ENCODE assay signal across 14 cellular contexts in the genomic region with DNA sequence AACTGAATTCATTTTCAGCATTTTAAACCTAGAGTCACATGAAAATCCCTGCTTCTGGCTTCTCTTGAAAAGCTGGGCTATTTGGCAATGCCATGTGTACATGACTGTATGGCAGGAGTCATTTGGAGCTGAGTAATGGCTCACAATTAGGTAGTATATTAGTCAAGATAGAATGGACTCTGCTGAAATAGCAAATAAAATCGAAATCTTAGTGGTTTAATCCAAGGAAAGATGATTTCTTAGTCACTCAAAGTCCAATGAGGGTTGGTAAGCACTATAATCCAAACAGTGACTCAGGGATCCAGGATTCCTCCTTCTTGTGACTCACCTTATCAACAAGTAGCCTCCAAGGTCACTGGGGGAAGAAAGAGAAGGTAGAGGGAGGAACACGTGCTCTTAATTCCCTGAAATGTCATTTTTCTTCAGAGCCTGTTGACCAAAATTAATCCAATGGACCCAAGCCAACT. TPM values are rescaled to one million over a fixed set of nuclear protein-coding genes. Genes with fewer than 3 reads are reported as not detected.
DNase-seq lines count a peak whose midpoint lies in the region; ATAC-seq and TF ChIP-seq lines count a peak whose summit lies in the region.
"Had no signal": no experiment of that assay in that cellular context is flagged by ENCODE, and none has a peak within 500 bp of the region (broad histone marks: within the 10 kb centered on the region; RNA-seq: fewer than 3 reads in every experiment).

No MANE protein-coding gene starts in this region.

- ATAC-seq in IMR-90 (ENCODE audit: low read depth) (peak; percentile 87), mucosa of descending colon (peak; percentile 58), GM19397 (IDR thresholded peaks at IDR 0.05; ENCODE audit: unreplicated experiment) (no peak)
- no peak for ATAC-seq in activated naive CD8-positive, alpha-beta T cell treated with anti-CD3 and anti-CD28 coated beads, Interleukin-2, amount 50 U/mL, for 24 hours

- BruUV-seq in IMR-90 (replicated peaks; lab: Mats Ljungman, UMichigan) (no TSS peak), mammary epithelial cell (replicated peaks; lab: Mats Ljungman, UMichigan) (no TSS peak)

- H3K36me3 Mint-ChIP-seq in activated naive CD8-positive, alpha-beta T cell treated with anti-CD3 and anti-CD28 coated beads, Interleukin-2, amount 50 U/mL, for 24 hours (ENCODE audit: low read depth) = no peaks in the 10 kb centered on the region
- H3K36me3 Mint-ChIP-seq: CD14-positive monocyte had no signal

- H2BK20ac ChIP-seq in IMR-90 (ENCODE audit: low read depth, low read length) = peak overlapping the region; percentile 93; the same call in 1 of the 2 replicates

- H3K9me1 ChIP-seq in IMR-90 (ENCODE audit: insufficient read depth, low read length) = peaks cover 5% of the 10 kb centered on the region; the same call in 1 of the 2 replicates

- H3K4me2 ChIP-seq in IMR-90 (ENCODE audit: low read depth, low read length) (no peak overlapping the region), mammary epithelial cell (ENCODE audit: insufficient read depth, low read depth, low read length) (peak overlapping the region; percentile 49)
- H3K4me2 ChIP-seq: SK-N-SH had no signal

- H3K18ac ChIP-seq in IMR-90 (ENCODE audit: low read depth, low read length) = no peak overlapping the region; the same call in 1 of the 2 replicates

- no CpG with 5 or more reads among the region's 2 CpGs for WGBS in IMR-90 (ENCODE audit: extremely low coverage in 2 of 2, insufficient read length in 1 of 2), 2 experiments
- WGBS in mammary epithelial cell (ENCODE audit: low coverage, missing lambda C conversion rate) = 44% methylated on average over 2 of the region's 2 CpGs
- WGBS in prostate gland = 72% methylated on average over 2 of the region's 2 CpGs

- H3K4me3 Mint-ChIP-seq in activated naive CD8-positive, alpha-beta T cell treated with anti-CD3 and anti-CD28 coated beads, Interleukin-2, amount 50 U/mL, for 24 hours = no peak overlapping the region
- H3K4me3 Mint-ChIP-seq: central memory CD8-positive, alpha-beta T cell; neural crest cell had no signal

- TF ChIP-seq CTCF in IMR-90 (conservative IDR thresholded peaks at IDR 0.05; ENCODE audit: low read depth, low read length) (no peak), mammary epithelial cell (conservative IDR thresholded peaks at IDR 0.05 in 1 of 2, IDR thresholded peaks at IDR 0.05 in 1 of 2; ENCODE audit: extremely low read depth in 1 of 2, insufficient read depth in 1 of 2, low read depth in 1 of 2, low read length in 2 of 2) (no peak), mucosa of descending colon (IDR thresholded peaks at IDR 0.05) (no peak), prostate gland (IDR thresholded peaks at IDR 0.05) (no peak)

- H4K20me1 ChIP-seq in IMR-90 (ENCODE audit: insufficient read depth, low read length) (no peaks in the 10 kb centered on the region), mammary epithelial cell (ENCODE audit: insufficient read depth, low read length) (no peaks in the 10 kb centered on the region)

- dilution Hi-C loops in IMR-90 (cut with HindIII; ENCODE audit: low sequenced_read_pairs, unreplicated experiment) (no loop called here), mammary epithelial cell (cut with HindIII; ENCODE audit: low sequenced_read_pairs) (no loop called here)

- no peak overlapping the region for H3K56ac ChIP-seq in IMR-90 (ENCODE audit: extremely low read depth, insufficient read depth, low read length)

- H3K27ac ChIP-seq in IMR-90 (ENCODE audit: insufficient read depth, low read length) (no peak overlapping the region), mammary epithelial cell (ENCODE audit: insufficient read depth, low read depth, low read length) (peak overlapping the region; percentile 29), prostate gland (no peak overlapping the region)

- H4K8ac ChIP-seq in IMR-90 (ENCODE audit: low read depth in 2 of 2, low read length in 2 of 2) = peak overlapping the region in 1 of 2 experiments; percentile 55; a peak in 2 of 4 replicates

- H3K4me1 Mint-ChIP-seq in activated naive CD8-positive, alpha-beta T cell treated with anti-CD3 and anti-CD28 coated beads, Interleukin-2, amount 50 U/mL, for 24 hours = peaks cover 1% of the 10 kb centered on the region
- H3K4me1 Mint-ChIP-seq: central memory CD8-positive, alpha-beta T cell had no signal

- no peak overlapping the region; the same call in 1 of the 2 replicates for H2AK5ac ChIP-seq in IMR-90 (ENCODE audit: low read depth, low read length)

- H3K4me3 ChIP-seq in IMR-90 (ENCODE audit: insufficient read depth, low read depth, low read length) = no peak overlapping the region
- no peak overlapping the region for H3K4me3 ChIP-seq in mammary epithelial cell (replicated peaks in 1 of 3; ENCODE audit: insufficient read depth in 1 of 3, low read depth in 2 of 3, low read length in 3 of 3)
- H3K4me3 ChIP-seq in mucosa of descending colon = no peak overlapping the region
- H3K4me3 ChIP-seq in prostate gland = no peak overlapping the region

- H4K91ac ChIP-seq in IMR-90 (ENCODE audit: insufficient read depth, low read depth, low read length) = no peak overlapping the region

- peaks cover 31% of the 10 kb centered on the region for H3K27me3 Mint-ChIP-seq in activated naive CD8-positive, alpha-beta T cell treated with anti-CD3 and anti-CD28 coated beads, Interleukin-2, amount 50 U/mL, for 24 hours

- no peak for TF ChIP-seq RAD21 in IMR-90 (IDR thresholded peaks at IDR 0.05; ENCODE audit: low read length)

- POLR2A ChIA-PET in IMR-90 (lab: Charles Lee; ENCODE audit: unreplicated experiment) = no interaction called here

- DNase-seq in AG08396 (ENCODE audit: low spot score) (peak; percentile 55), IMR-90 (peak; percentile 97), mammary epithelial cell (peak; percentile 90), mucosa of descending colon (no peak), prostate gland (ENCODE audit: low spot score) (no peak)
- no peak for DNase-seq in stimulated activated naive CD4-positive, alpha-beta T cell (lab: John Stamatoyannopoulos, UW)
- DNase-seq in activated naive CD8-positive, alpha-beta T cell treated with anti-CD3 and anti-CD28 coated beads, Interleukin-2, amount 50 U/mL, for 24 hours = no peak
- DNase-seq: foreskin melanocyte, NCI-H82, SK-N-SH had no signal

- no peak overlapping the region for H3K23ac ChIP-seq in IMR-90 (ENCODE audit: low read depth, low read length)

- no peak overlapping the region for H3K9ac ChIP-seq in IMR-90 (ENCODE audit: low read depth, low read length)
- no peak overlapping the region for H3K9ac ChIP-seq in mammary epithelial cell (ENCODE audit: insufficient read depth, low read length)
- H3K9ac ChIP-seq: SK-N-SH had no signal

- no peaks in the 10 kb centered on the region for H3K79me2 ChIP-seq in mammary epithelial cell (ENCODE audit: insufficient read depth, low read length)

- 0 out of 2 replicates have a peak, but pooled peaks have one; percentile 25 for TF ChIP-seq POLR2A in IMR-90 (IDR thresholded peaks at IDR 0.05; ENCODE audit: low read depth, low read length)
- no peak for TF ChIP-seq POLR2A in prostate gland (IDR thresholded peaks at IDR 0.05)

- H3K79me1 ChIP-seq in IMR-90 (ENCODE audit: low read depth in 1 of 2, low read length in 2 of 2) = no peaks in the 10 kb centered on the region

- H2BK5ac ChIP-seq in IMR-90 (ENCODE audit: low read depth, low read length, poor library complexity, severe bottlenecking) = peak overlapping the region; percentile 58

- no peaks in the 10 kb centered on the region for H3K36me3 ChIP-seq in IMR-90 (ENCODE audit: control insufficient read depth, insufficient read depth, low read length)
- no peaks in the 10 kb centered on the region for H3K36me3 ChIP-seq in mammary epithelial cell (ENCODE audit: insufficient read depth, low read length)
- H3K36me3 ChIP-seq in mucosa of descending colon (ENCODE audit: low read depth) = no peaks in the 10 kb centered on the region
- H3K36me3 ChIP-seq in prostate gland = no peaks in the 10 kb centered on the region

- H3K9me3 Mint-ChIP-seq in activated naive CD8-positive, alpha-beta T cell treated with anti-CD3 and anti-CD28 coated beads, Interleukin-2, amount 50 U/mL, for 24 hours = peaks cover 17% of the 10 kb centered on the region
- H3K9me3 Mint-ChIP-seq: central memory CD8-positive, alpha-beta T cell had no signal

- H3K9me3 ChIP-seq in IMR-90 (ENCODE audit: control insufficient read depth, insufficient read depth, low read length) (peaks cover 2% of the 10 kb centered on the region), mammary epithelial cell (replicated peaks; ENCODE audit: insufficient read depth, low read length) (no peaks in the 10 kb centered on the region), mucosa of descending colon (no peaks in the 10 kb centered on the region), prostate gland (no peaks in the 10 kb centered on the region)
- H3K9me3 ChIP-seq: SK-N-SH had no signal

- H2BK120ac ChIP-seq in IMR-90 (ENCODE audit: low read depth, low read length) = peak overlapping the region; percentile 85; the same call in 1 of the 2 replicates

- peak overlapping the region; percentile 45; the same call in 1 of the 3 replicates for H2BK15ac ChIP-seq in IMR-90 (ENCODE audit: low read depth, low read length)

- H3K27ac Mint-ChIP-seq in activated naive CD8-positive, alpha-beta T cell treated with anti-CD3 and anti-CD28 coated beads, Interleukin-2, amount 50 U/mL, for 24 hours = no peak overlapping the region
- H3K27ac Mint-ChIP-seq: CD14-positive monocyte had no signal

- H3K4ac ChIP-seq in IMR-90 (ENCODE audit: low read depth, low read length) = peak overlapping the region; percentile 91; the same call in 1 of the 2 replicates

- CTCF ChIA-PET in IMR-90 (lab: Yijun Ruan, JAX) (no interaction called here), mammary epithelial cell (lab: Charles Lee; ENCODE audit: low non-redundant PET) (no interaction called here)

- in situ Hi-C loops in IMR-90 (cut with MboI; ENCODE audit: low sequenced_read_pairs) (no loop called here), mammary epithelial cell (cut with MboI; ENCODE audit: low sequenced_read_pairs in 2 of 2) (no loop called here)

- H2AFZ ChIP-seq in IMR-90 (replicated peaks; ENCODE audit: low read length, poor library complexity) = no peak overlapping the region
- no peak overlapping the region for H2AFZ ChIP-seq in mammary epithelial cell (ENCODE audit: low read depth, low read length)

- H3K14ac ChIP-seq in IMR-90 (replicated peaks; ENCODE audit: low read depth, low read length) = peak overlapping the region; percentile 53; the same call in 1 of the 2 replicates

- H3K27me3 ChIP-seq in IMR-90 (ENCODE audit: control insufficient read depth, insufficient read depth, low read length) = no peaks in the 10 kb centered on the region; the same call in 1 of the 2 replicates
- H3K27me3 ChIP-seq in mammary epithelial cell (ENCODE audit: insufficient read depth, low read length) = no peaks in the 10 kb centered on the region
- no peaks in the 10 kb centered on the region for H3K27me3 ChIP-seq in prostate gland (replicated peaks; ENCODE audit: insufficient read depth)

- no peak overlapping the region for H4K5ac ChIP-seq in IMR-90 (ENCODE audit: low read depth, low read length)

- intact Hi-C loops in IMR-90 (cut with micrococcal nuclease) (no loop called here), mammary epithelial cell (cut with micrococcal nuclease) (loop anchor here (2.0 kb wide), 1 partner anchor 16 kb away; no protein-coding TSS in a partner anchor), mucosa of descending colon (cut with DNase I, micrococcal nuclease) (no loop called here), prostate gland (cut with DNase I) (no loop called here)

- H2AK9ac ChIP-seq in IMR-90 (replicated peaks; ENCODE audit: low read depth, low read length, poor library complexity) = no peak overlapping the region

- H3K4me1 ChIP-seq in IMR-90 (ENCODE audit: control insufficient read depth, insufficient read depth, low read length) (peaks cover 12% of the 10 kb centered on the region), mammary epithelial cell (ENCODE audit: insufficient read depth, low read length) (peaks cover 9% of the 10 kb centered on the region), mucosa of descending colon (ENCODE audit: low read depth) (no peaks in the 10 kb centered on the region), prostate gland (replicated peaks) (no peaks in the 10 kb centered on the region)

RNA-seq across cellular contexts. Expression of gene PMP22, which starts 13.9 kb away (rescaled TPM):
- 33.5 and 39.2 TPM in 2 replicates for total RNA-seq in IMR-90 (2012; rRNA removed)
- polyA plus RNA-seq in IMR-90 (2012; rRNA removed) = 72.8 and 79.3 TPM in 2 replicates
- polyA plus RNA-seq in IMR-90 (2012; cell fraction: cytosol; rRNA removed) = 40.7 and 76.8 TPM in 2 replicates
- polyA plus RNA-seq in IMR-90 (2012; cell fraction: nucleus; rRNA removed; ENCODE audit: low replicate concordance) = 20.7 and 30.4 TPM in 2 replicates
- 10 to 100 TPM in 1 of 2 donors, 1 to 10 TPM in 1; 7.4 to 61.5 TPM for total RNA-seq in mammary epithelial cell
- polyA plus RNA-seq in mammary epithelial cell = 23.4 TPM
- polyA minus RNA-seq in mammary epithelial cell = 61.1 TPM
- 100 to 1,000 TPM in 1 of 3 donors, 10 to 100 TPM in 2; 16.7 to 149 (median 54.2) TPM for total RNA-seq in mucosa of descending colon
- total RNA-seq in prostate gland = 10 to 100 TPM; 22.5 to 76.1 TPM

Comparison
In these comparisons a context has a peak if more than half of its experiments do, and no peak if none do; other contexts are left out.
1. DNase-seq: peak in AG08396 (single experiment), IMR-90 (single experiment) and mammary epithelial cell (single experiment); none in mucosa of descending colon (0 of 3), stimulated activated naive CD4-positive, alpha-beta T cell (0 of 6), activated naive CD8-positive, alpha-beta T cell treated with anti-CD3 and anti-CD28 coated beads, Interleukin-2, amount 50 U/mL, for 24 hours (single experiment) and prostate gland (single experiment).
2. ATAC-seq: peak in IMR-90 (single experiment) and mucosa of descending colon (single experiment); none in activated naive CD8-positive, alpha-beta T cell treated with anti-CD3 and anti-CD28 coated beads, Interleukin-2, amount 50 U/mL, for 24 hours (single experiment) and GM19397 (single experiment).